ENCODE assay signal across 5 cellular contexts in genomic region chr3:115673860-115674259, GRCh38.
"Had no signal": no experiment of that assay in that cellular context is flagged by ENCODE, and none has a peak within 500 bp of the region (broad histone marks: within the 10 kb centered on the region; RNA-seq: fewer than 3 reads in every experiment).

No MANE protein-coding gene starts in this region.

- H3K9me3 Mint-ChIP-seq: GM23338, H9 had no signal

- ATAC-seq: GM23338, K562 had no signal

- H3K4me3 Mint-ChIP-seq: GM23338, H9 had no signal

- H3K27ac Mint-ChIP-seq: GM23338 had no signal

- DNase-seq: H9, HCEC 1CT, IMR-90 had no signal

- H3K4me1 Mint-ChIP-seq: GM23338, H9 had no signal
